Comparison of ENCODE assay signal across 18 cellular contexts in the genomic region with DNA sequence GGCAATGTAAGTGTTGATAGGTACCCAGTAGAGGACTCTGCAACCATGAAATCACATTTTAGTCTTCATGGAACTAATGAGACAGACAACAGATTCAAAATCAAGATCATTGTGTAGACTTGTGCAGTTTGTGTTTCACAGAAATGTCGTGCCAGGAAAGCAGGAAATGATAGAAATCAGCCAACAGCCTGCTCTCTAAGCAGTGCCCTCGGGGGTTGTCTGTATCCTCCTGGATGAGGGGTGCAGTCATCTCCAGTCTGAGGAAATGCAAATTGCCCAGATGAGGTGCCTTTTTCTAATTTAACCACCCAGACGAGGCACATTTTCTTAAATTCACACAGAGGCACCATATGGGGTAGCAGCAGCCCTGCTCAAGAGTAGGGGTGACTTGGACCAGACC.
A peak's percentile ranks its signal among the peaks of the same experiment; 100 is the strongest.
DNase-seq lines count a peak whose midpoint lies in the region; ATAC-seq and TF ChIP-seq lines count a peak whose summit lies in the region.
"Had no signal": no experiment of that assay in that cellular context is flagged by ENCODE, and none has a peak within 500 bp of the region (broad histone marks: within the 10 kb centered on the region; RNA-seq: fewer than 3 reads in every experiment).

No MANE protein-coding gene starts in this region.

- no peak for TF ChIP-seq CTCF in neural crest cell (conservative IDR thresholded peaks at IDR 0.05)
- TF ChIP-seq CTCF in HFFc6 (IDR thresholded peaks at IDR 0.05), result no peak

- no peak overlapping the region for H3K27ac ChIP-seq in CD4-positive, alpha-beta memory T cell (ENCODE audit: low read depth, low read length)
- H3K27ac ChIP-seq: BLaER1 had no signal

- H3K4me3 Mint-ChIP-seq in neural crest cell (no peak overlapping the region), HFFc6 (no peak overlapping the region)
- H3K4me3 Mint-ChIP-seq in CD4-positive, alpha-beta memory T cell, result no peak overlapping the region
- H3K4me3 Mint-ChIP-seq: CD14-positive monocyte; CD8-positive, alpha-beta T cell; GM23338 had no signal

- H3K9me3 Mint-ChIP-seq in neural crest cell (peaks cover 2% of the 10 kb centered on the region), HFFc6 (peaks cover 25% of the 10 kb centered on the region)
- peaks cover 0 to 6% (median 0%) of the 10 kb centered on the region in 8 donors for H3K9me3 Mint-ChIP-seq in CD4-positive, alpha-beta memory T cell

- ATAC-seq in HG03025 (IDR thresholded peaks at IDR 0.05; ENCODE audit: low FRiP score, unreplicated experiment), result no peak
- ATAC-seq: CD8-positive, alpha-beta T cell had no signal

- no peaks in the 10 kb centered on the region for H3K4me1 ChIP-seq in CD4-positive, alpha-beta memory T cell (ENCODE audit: insufficient read depth, low read length)
- H3K4me1 ChIP-seq: BLaER1 had no signal

- CTCF ChIA-PET in CD4-positive, alpha-beta memory T cell (lab: Charles Lee; ENCODE audit: partially characterized antibody), result no interaction called here

- H3K36me3 Mint-ChIP-seq in neural crest cell (ENCODE audit: low read depth), result peaks cover 4% of the 10 kb centered on the region
- no peaks in the 10 kb centered on the region for H3K36me3 Mint-ChIP-seq in CD4-positive, alpha-beta memory T cell
- no peaks in the 10 kb centered on the region for H3K36me3 Mint-ChIP-seq in HFFc6 (ENCODE audit: low read depth)
- H3K36me3 Mint-ChIP-seq: CD14-positive monocyte; CD8-positive, alpha-beta T cell had no signal

- peak; percentile 4 for DNase-seq in EL
- DNase-seq in RPMI7951 (ENCODE audit: low read depth), result peak; percentile 15
- DNase-seq in foreskin melanocyte, result peak; percentile 35
- DNase-seq in neural crest cell (ENCODE audit: low read depth, low spot score), result no peak
- no peak for DNase-seq in SKM-1 (lab: John Stamatoyannopoulos, UW; ENCODE audit: unreplicated experiment)
- no peak for DNase-seq in CD4-positive, alpha-beta memory T cell
- no peak for DNase-seq in HFFc6
- DNase-seq: 8988T; CD8-positive, alpha-beta T cell; COR-L47; DMS 273 treated with DMSO at 0.1 percent for 48 hours; DMS53; GDM1; HCEC 1CT had no signal

- H3K27ac Mint-ChIP-seq in neural crest cell (ENCODE audit: unreplicated experiment) (peak overlapping the region; percentile 40), HFFc6 (no peak overlapping the region)
- no peak overlapping the region for H3K27ac Mint-ChIP-seq in CD4-positive, alpha-beta memory T cell
- H3K27ac Mint-ChIP-seq: CD14-positive monocyte; CD8-positive, alpha-beta T cell; GM23338 had no signal

- POLR2A ChIA-PET in CD4-positive, alpha-beta memory T cell (lab: Charles Lee; ENCODE audit: partially characterized antibody), result no interaction called here

- no peaks in the 10 kb centered on the region for H3K36me3 ChIP-seq in CD4-positive, alpha-beta memory T cell (ENCODE audit: insufficient read depth, low read length)
- H3K36me3 ChIP-seq: BLaER1 had no signal

- peaks cover 6% of the 10 kb centered on the region for H3K4me1 Mint-ChIP-seq in neural crest cell
- H3K4me1 Mint-ChIP-seq in CD4-positive, alpha-beta memory T cell, result no peaks in the 10 kb centered on the region
- no peaks in the 10 kb centered on the region for H3K4me1 Mint-ChIP-seq in HFFc6 (ENCODE audit: low read depth)
- H3K4me1 Mint-ChIP-seq: CD14-positive monocyte had no signal

- no peak overlapping the region for H3K4me3 ChIP-seq in CD4-positive, alpha-beta memory T cell (ENCODE audit: low read length in 2 of 2)
- H3K4me3 ChIP-seq: BLaER1, GM23338 had no signal

- H3K27me3 Mint-ChIP-seq in neural crest cell (ENCODE audit: low read depth) (no peaks in the 10 kb centered on the region), HFFc6 (ENCODE audit: insufficient read depth) (no peaks in the 10 kb centered on the region)
- H3K27me3 Mint-ChIP-seq in CD4-positive, alpha-beta memory T cell, result no peaks in the 10 kb centered on the region

- intact Hi-C loops in CD4-positive, alpha-beta memory T cell (cut with micrococcal nuclease), result no loop called here

- H3K9me3 ChIP-seq in CD4-positive, alpha-beta memory T cell (ENCODE audit: control insufficient read depth in 1 of 2, low read length in 2 of 2), result no peaks in the 10 kb centered on the region
- H3K9me3 ChIP-seq: BLaER1 had no signal

- H3K27me3 ChIP-seq in CD4-positive, alpha-beta memory T cell (ENCODE audit: insufficient read depth, low read length), result no peaks in the 10 kb centered on the region
- H3K27me3 ChIP-seq: BLaER1 had no signal

Comparison
In these comparisons a context has a peak if more than half of its experiments do, and no peak if none do; other contexts are left out.
1. DNase-seq: peak in EL (single experiment), RPMI7951 (single experiment) and foreskin melanocyte (single experiment); none in neural crest cell (single experiment), SKM-1 (single experiment), CD4-positive, alpha-beta memory T cell (0 of 5) and HFFc6 (single experiment).